In the genomic region with DNA sequence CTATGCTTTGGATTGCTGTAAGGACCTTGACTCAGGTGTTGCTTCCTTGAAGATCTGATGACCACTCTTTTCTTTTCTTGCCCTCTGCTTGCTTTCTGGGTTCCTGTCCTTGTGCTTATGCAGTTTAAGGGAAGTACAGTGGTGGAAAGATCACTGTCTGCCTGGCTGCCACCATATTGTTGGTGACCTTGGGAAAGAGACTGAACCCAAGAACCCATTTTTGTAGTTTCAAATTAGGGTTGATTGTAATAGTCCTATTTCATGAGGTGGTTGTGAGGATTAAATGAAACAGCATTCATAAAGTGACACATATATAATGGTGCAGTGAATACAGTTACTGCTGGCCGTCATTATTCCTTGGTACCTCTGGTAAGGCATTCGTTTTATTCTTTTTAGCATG, we compare ENCODE assay signal across 22 cellular contexts. TPM values are rescaled to one million over a fixed set of nuclear protein-coding genes. Genes with fewer than 3 reads are reported as not detected.
DNase-seq lines count a peak whose midpoint lies in the region; ATAC-seq and TF ChIP-seq lines count a peak whose summit lies in the region.
"Had no signal": no experiment of that assay in that cellular context is flagged by ENCODE, and none has a peak within 500 bp of the region (broad histone marks: within the 10 kb centered on the region; RNA-seq: fewer than 3 reads in every experiment).

No MANE protein-coding gene starts in this region.

- H3K9me3 ChIP-seq in right atrium auricular region = no peaks in the 10 kb centered on the region
- H3K9me3 ChIP-seq: esophagus muscularis mucosa, left lung, SJSA1, suprapubic skin had no signal

- intact Hi-C loops in left cardiac atrium (cut with DNase I) = no loop called here

- peaks cover 0 to under 1% (median 0%) of the 10 kb centered on the region in 3 donors for H3K36me3 Mint-ChIP-seq in naive thymus-derived CD8-positive, alpha-beta T cell

- no peak overlapping the region for H3K4me3 Mint-ChIP-seq in naive thymus-derived CD8-positive, alpha-beta T cell
- H3K4me3 Mint-ChIP-seq: activated CD4-positive, alpha-beta T cell treated with anti-CD3 and anti-CD28 coated beads, Interleukin-2, amount 10 ng/mL, durations not matched to agents 24 days and 14 days; central memory CD8-positive, alpha-beta T cell had no signal

- no peak overlapping the region for H3K4me3 ChIP-seq in right atrium auricular region
- H3K4me3 ChIP-seq: esophagus muscularis mucosa, left lung, SJSA1, suprapubic skin had no signal

- POLR2A ChIA-PET in naive thymus-derived CD8-positive, alpha-beta T cell (lab: Charles Lee) = no interaction called here

- H3K27me3 Mint-ChIP-seq in naive thymus-derived CD8-positive, alpha-beta T cell = no peaks in the 10 kb centered on the region
- H3K27me3 Mint-ChIP-seq: activated CD4-positive, alpha-beta T cell treated with anti-CD3 and anti-CD28 coated beads, Interleukin-2, amount 10 ng/mL, durations not matched to agents 24 days and 14 days; central memory CD8-positive, alpha-beta T cell had no signal

- H3K27ac Mint-ChIP-seq in naive thymus-derived CD8-positive, alpha-beta T cell = peak overlapping the region in 7 of 10 donors; percentile 1 to 76 (median 40)
- H3K27ac Mint-ChIP-seq: activated CD4-positive, alpha-beta T cell treated with anti-CD3 and anti-CD28 coated beads, Interleukin-2, amount 10 ng/mL, durations not matched to agents 24 days and 14 days had no signal

- H3K36me3 ChIP-seq in right atrium auricular region = no peaks in the 10 kb centered on the region
- H3K36me3 ChIP-seq: esophagus muscularis mucosa, left lung, SJSA1, suprapubic skin had no signal

- no peaks in the 10 kb centered on the region for H3K27me3 ChIP-seq in right atrium auricular region
- H3K27me3 ChIP-seq: esophagus muscularis mucosa, left lung, SJSA1, suprapubic skin had no signal

- H3K27ac ChIP-seq in right atrium auricular region = peak overlapping the region; percentile 29 to 66
- peak overlapping the region; percentile 79 for H3K27ac ChIP-seq in angular gyrus (ENCODE audit: low read depth, low read length)
- H3K27ac ChIP-seq in temporal lobe (ENCODE audit: low read depth, low read length) = peak overlapping the region; percentile 83
- H3K27ac ChIP-seq: KMS-11, left lung, SJSA1, suprapubic skin had no signal

- DNase-seq in right atrium auricular region (ENCODE audit: low spot score) (no peak), left cardiac atrium (no peak), medulla oblongata (ENCODE audit: extremely low spot score) (no peak)
- no peak for DNase-seq in naive thymus-derived CD8-positive, alpha-beta T cell
- no peak for DNase-seq in activated CD4-positive, alpha-beta T cell treated with anti-CD3 and anti-CD28 coated beads, Interleukin-2, amount 50 U/mL, for 1 hour
- DNase-seq: activated CD4-positive, alpha-beta T cell treated with anti-CD3 and anti-CD28 coated beads, Interleukin-2, amount 10 ng/mL, durations not matched to agents 24 days and 14 days; activated effector memory CD4-positive, alpha-beta T cell treated with Interleukin-2 at 50 U/mL for 16 hours; DMS53; effector CD4-positive, alpha-beta T cell; left lung; NCI-H187; NCI-H2227 treated with DMSO at 0.1 percent for 48 hours; NCI-H774; OCI-M1 had no signal

- TF ChIP-seq CTCF in right atrium auricular region (IDR thresholded peaks at IDR 0.05) = no peak

- peaks cover 0 to 78% of the 10 kb centered on the region in 2 donors for H3K4me1 ChIP-seq in right atrium auricular region

- peaks cover 58 to 93% (median 84%) of the 10 kb centered on the region in 4 donors for H3K4me1 Mint-ChIP-seq in naive thymus-derived CD8-positive, alpha-beta T cell

- no peaks in the 10 kb centered on the region for H3K9me3 Mint-ChIP-seq in naive thymus-derived CD8-positive, alpha-beta T cell
- H3K9me3 Mint-ChIP-seq: activated CD4-positive, alpha-beta T cell treated with anti-CD3 and anti-CD28 coated beads, Interleukin-2, amount 10 ng/mL, durations not matched to agents 24 days and 14 days; central memory CD8-positive, alpha-beta T cell had no signal

- no peak for ATAC-seq in left cardiac atrium
- ATAC-seq in naive thymus-derived CD8-positive, alpha-beta T cell = no peak
- ATAC-seq in esophagus mucosa = no peak
- ATAC-seq: left lung had no signal

RNA-seq across cellular contexts. Expression of a gene that starts 41.1 kb away (rescaled TPM):
- total RNA-seq in right atrium auricular region (10 to 100 TPM; 47.5 to 50.4 TPM), left cardiac atrium (10 to 100 TPM; 59.5 to 74.6 TPM), temporal lobe (169 TPM), esophagus mucosa (62.9 TPM)
- total RNA-seq in naive thymus-derived CD8-positive, alpha-beta T cell = 100 to 1,000 TPM; 116 to 122 TPM
- 10 to 100 TPM in 2 of 3 donors, 1 to 10 TPM in 1; 9.5 to 26.6 (median 13.0) TPM for polyA plus RNA-seq in naive thymus-derived CD8-positive, alpha-beta T cell
